Comparison of ENCODE assay signal across 1 cellular context in genomic region chr16:78563905-78564304, GRCh38.
TF ChIP-seq lines count a peak whose summit lies in the region.

No MANE protein-coding gene starts in this region.

TF ChIP-seq in WTC11, 78 proteins besides CTCF, POLR2A, EP300 and RAD21 (continued from another document):
- TF ChIP-seq AFF4 (CRISPR knock-in tag; IDR thresholded peaks at IDR 0.05; ENCODE audit: borderline replicate concordance) (no peak), TEAD4 (CRISPR knock-in tag; IDR thresholded peaks at IDR 0.05) (no peak), ATF6 (CRISPR knock-in tag; IDR thresholded peaks at IDR 0.05) (no peak), NFATC4 (CRISPR knock-in tag; IDR thresholded peaks at IDR 0.05) (no peak), E2F1 (CRISPR knock-in tag; IDR thresholded peaks at IDR 0.05) (no peak), OVOL2 (CRISPR knock-in tag; IDR thresholded peaks at IDR 0.05; ENCODE audit: borderline replicate concordance) (no peak), MAX (CRISPR knock-in tag; IDR thresholded peaks at IDR 0.05) (no peak), GTF2I (CRISPR knock-in tag; conservative IDR thresholded peaks at IDR 0.05) (no peak), HMGA2 (CRISPR knock-in tag; IDR thresholded peaks at IDR 0.05) (no peak), IRF1 (CRISPR knock-in tag; IDR thresholded peaks at IDR 0.05) (no peak), JUN (CRISPR knock-in tag; IDR thresholded peaks at IDR 0.05) (no peak)
